ENCODE assay signal across 10 cellular contexts in the genomic region with DNA sequence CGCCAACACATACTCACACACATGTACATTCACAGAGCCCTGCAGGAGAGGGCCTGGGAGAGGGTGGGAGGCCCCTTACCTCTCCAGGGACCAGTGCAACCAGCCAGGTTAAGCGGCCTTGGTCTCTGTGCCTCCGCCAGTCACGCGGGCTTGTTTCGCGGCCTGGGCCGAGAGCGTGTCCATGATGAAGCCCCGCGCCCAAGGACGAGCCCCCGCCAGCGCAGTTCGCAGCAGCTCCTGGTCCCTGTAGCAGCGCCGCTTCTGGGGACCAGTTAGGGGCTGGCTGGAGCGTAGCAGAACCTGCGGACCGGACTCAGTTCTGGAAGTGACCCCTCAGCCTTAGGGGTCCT. TPM values are rescaled to one million over a fixed set of nuclear protein-coding genes. Genes with fewer than 3 reads are reported as not detected.
DNase-seq lines count a peak whose midpoint lies in the region; ATAC-seq and TF ChIP-seq lines count a peak whose summit lies in the region.
"Had no signal": no experiment of that assay in that cellular context is flagged by ENCODE, and none has a peak within 500 bp of the region (broad histone marks: within the 10 kb centered on the region; RNA-seq: fewer than 3 reads in every experiment).

No MANE protein-coding gene starts in this region.

- no peak for DNase-seq in stimulated activated naive CD8-positive, alpha-beta T cell treated with anti-CD3 and anti-CD28 coated beads, Interleukin-15, Interleukin-2, amounts not matched to agents 100 U/mL and 50 U/mL, for 24 hours
- DNase-seq in memory B cell (ENCODE audit: low spot score in 2 of 2) = no peak
- DNase-seq in mucosa of gallbladder (ENCODE audit: low spot score) = no peak
- DNase-seq in HuH-7 (ENCODE audit: low spot score) = no peak
- DNase-seq in NAMALWA (ENCODE audit: low spot score) = no peak
- no peak for DNase-seq in NCI-H446 treated with DMSO at 0.1 percent for 48 hours (lab: John Stamatoyannopoulos, UW)

- no peak overlapping the region for H3K27ac Mint-ChIP-seq in stimulated activated naive CD8-positive, alpha-beta T cell treated with anti-CD3 and anti-CD28 coated beads, Interleukin-15, Interleukin-2, amounts not matched to agents 100 ng/mL and 50 ng/mL, for 24 hours
- H3K27ac Mint-ChIP-seq in brain = peak overlapping the region in 4 of 5 experiments; percentile 37 to 72 (median 62)
- peak overlapping the region; percentile 70 for H3K27ac Mint-ChIP-seq in memory B cell

- no peaks in the 10 kb centered on the region for H3K36me3 Mint-ChIP-seq in stimulated activated naive CD8-positive, alpha-beta T cell treated with anti-CD3 and anti-CD28 coated beads, Interleukin-15, Interleukin-2, amounts not matched to agents 100 ng/mL and 50 ng/mL, for 24 hours (ENCODE audit: low read depth)
- H3K36me3 Mint-ChIP-seq in brain = no peaks in the 10 kb centered on the region
- H3K36me3 Mint-ChIP-seq in memory B cell = no peaks in the 10 kb centered on the region

- peak overlapping the region; percentile 82 for H3K4me3 Mint-ChIP-seq in stimulated activated naive CD8-positive, alpha-beta T cell treated with anti-CD3 and anti-CD28 coated beads, Interleukin-15, Interleukin-2, amounts not matched to agents 100 ng/mL and 50 ng/mL, for 24 hours
- peak overlapping the region; percentile 85 to 91 (median 88) for H3K4me3 Mint-ChIP-seq in brain
- peak overlapping the region; percentile 91 for H3K4me3 Mint-ChIP-seq in memory B cell

- no peaks in the 10 kb centered on the region for H3K27me3 Mint-ChIP-seq in stimulated activated naive CD8-positive, alpha-beta T cell treated with anti-CD3 and anti-CD28 coated beads, Interleukin-15, Interleukin-2, amounts not matched to agents 100 ng/mL and 50 ng/mL, for 24 hours
- peaks cover 3% of the 10 kb centered on the region for H3K27me3 Mint-ChIP-seq in brain
- H3K27me3 Mint-ChIP-seq in memory B cell = no peaks in the 10 kb centered on the region

- H3K9me3 Mint-ChIP-seq in stimulated activated naive CD8-positive, alpha-beta T cell treated with anti-CD3 and anti-CD28 coated beads, Interleukin-15, Interleukin-2, amounts not matched to agents 100 ng/mL and 50 ng/mL, for 24 hours = no peaks in the 10 kb centered on the region
- H3K9me3 Mint-ChIP-seq in brain = no peaks in the 10 kb centered on the region
- H3K9me3 Mint-ChIP-seq in memory B cell = no peaks in the 10 kb centered on the region

- ATAC-seq in stimulated activated naive CD8-positive, alpha-beta T cell treated with anti-CD3 and anti-CD28 coated beads, Interleukin-15, Interleukin-2, amounts not matched to agents 100 U/mL and 50 U/mL, for 24 hours = no peak
- ATAC-seq in memory B cell (ENCODE audit: low read depth) = no peak

- TF ChIP-seq CTCF in brain (conservative IDR thresholded peaks at IDR 0.05) = no peak

- H3K4me1 Mint-ChIP-seq in stimulated activated naive CD8-positive, alpha-beta T cell treated with anti-CD3 and anti-CD28 coated beads, Interleukin-15, Interleukin-2, amounts not matched to agents 100 ng/mL and 50 ng/mL, for 24 hours (ENCODE audit: low read depth) = peaks cover 24% of the 10 kb centered on the region
- peaks cover 30% of the 10 kb centered on the region for H3K4me1 Mint-ChIP-seq in brain
- H3K4me1 Mint-ChIP-seq in memory B cell = peaks cover 11% of the 10 kb centered on the region

RNA-seq across cellular contexts. Expression of gene FAM167B, which starts 7.3 kb away (rescaled TPM):
- 4.8 TPM for polyA plus RNA-seq in brain (ENCODE audit: insufficient read depth, low read depth, low replicate concordance)
- 7.6 TPM for total RNA-seq in mucosa of gallbladder
- total RNA-seq: RPMI7951 had no signal

RNA-seq across cellular contexts. Expression of gene LCK, which starts 11.3 kb away (rescaled TPM):
- polyA plus RNA-seq in brain (ENCODE audit: insufficient read depth, low read depth, low replicate concordance) = 2.0 TPM
- total RNA-seq in mucosa of gallbladder = 11.5 TPM
- total RNA-seq: RPMI7951 had no signal

RNA-seq across cellular contexts. Expression of gene EIF3I, which starts 17.6 kb away (rescaled TPM):
- 343 TPM for polyA plus RNA-seq in brain (ENCODE audit: insufficient read depth, low read depth, low replicate concordance)
- 132 TPM for total RNA-seq in mucosa of gallbladder

RNA-seq across cellular contexts. Expression of gene TMEM234, which starts 17.6 kb away (rescaled TPM):
- polyA plus RNA-seq in brain (ENCODE audit: insufficient read depth, low read depth, low replicate concordance) = 9.2 TPM
- total RNA-seq in mucosa of gallbladder = 35.1 TPM

RNA-seq across cellular contexts. Expression of gene DCDC2B, which starts 30.9 kb away (rescaled TPM):
- not detected for polyA plus RNA-seq in brain (ENCODE audit: insufficient read depth, low read depth, low replicate concordance)
- total RNA-seq in mucosa of gallbladder = not detected
- total RNA-seq: liver, RPMI7951 had no signal
